In the genomic region with DNA sequence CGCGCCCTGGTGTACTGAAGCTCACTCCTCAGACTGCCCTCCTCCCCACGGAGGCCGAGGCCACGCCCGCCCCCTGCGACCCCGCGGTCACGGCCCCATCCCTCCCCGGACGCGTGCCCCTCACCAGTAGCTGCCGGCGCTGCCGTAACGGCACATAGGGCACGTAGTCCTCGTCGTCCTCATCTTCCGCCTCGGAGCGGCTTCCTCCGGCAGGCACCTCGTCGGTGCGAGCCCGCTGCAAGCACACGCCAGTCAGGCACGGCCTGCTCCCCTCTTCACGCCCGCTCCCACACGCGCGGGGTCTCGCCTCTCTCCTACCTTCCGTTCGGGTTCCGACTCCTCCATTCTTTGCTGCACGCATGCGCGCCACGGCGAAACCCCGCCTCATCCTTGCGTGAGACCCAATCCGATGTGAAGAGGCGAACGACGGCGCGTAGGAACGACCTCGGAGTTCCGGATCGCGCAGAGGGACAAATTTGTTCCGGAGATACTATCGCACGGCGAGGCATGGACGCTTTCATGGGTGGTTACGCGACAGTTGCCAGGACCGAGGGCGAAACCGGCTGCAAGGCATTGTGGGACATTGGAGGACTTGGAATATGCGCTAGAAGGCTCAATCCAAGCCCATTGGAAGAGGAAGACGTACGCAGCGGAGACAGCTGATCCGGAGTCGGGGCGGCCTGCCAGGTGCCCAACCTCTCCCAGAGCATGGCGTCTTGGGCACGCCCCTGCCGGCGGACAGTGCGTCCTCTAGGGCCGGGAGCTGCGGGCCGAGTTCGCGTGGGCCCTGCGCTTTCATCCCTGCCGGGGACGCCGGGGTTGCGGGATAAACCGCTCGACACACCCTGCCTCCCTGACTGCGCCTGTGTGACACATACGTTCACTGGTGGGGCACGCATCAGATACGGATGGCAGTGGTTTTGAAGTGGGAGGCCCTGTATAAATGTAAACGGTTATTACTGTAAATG, we compare ENCODE assay signal across 8 cellular contexts. TPM values are rescaled to one million over a fixed set of nuclear protein-coding genes. Genes with fewer than 3 reads are reported as not detected.
DNase-seq lines count a peak whose midpoint lies in the region; ATAC-seq and TF ChIP-seq lines count a peak whose summit lies in the region.

A gene (minus strand): TSS at position 361 of the 968 bp plus-strand sequence. CDS start 16 bp downstream, at position 345.

- DNase-seq in GM12864 (ENCODE audit: low read depth): peak; percentile 87
- peak; percentile 88 for DNase-seq in NCI-H1105 (lab: John Stamatoyannopoulos, UW)
- peak; percentile 97 for DNase-seq in activated naive CD8-positive, alpha-beta T cell treated with anti-CD3 and anti-CD28 coated beads, Interleukin-2, amount 10 ng/mL, durations not matched to agents 7 days and 5 days
- DNase-seq in glutamatergic neuron: peak; percentile 97
- peak; percentile 100 for DNase-seq in osteoblast (ENCODE audit: insufficient read length, low spot score, missing footprints)
- peak; percentile 94 for DNase-seq in thoracic aorta (ENCODE audit: low spot score)

- peak within 1 kb of the TSS; percentile 90 for H3K27ac Mint-ChIP-seq in activated naive CD8-positive, alpha-beta T cell treated with anti-CD3 and anti-CD28 coated beads, Interleukin-2, amount 10 ng/mL, durations not matched to agents 7 days and 5 days
- peak within 1 kb of the TSS; percentile 92 for H3K27ac Mint-ChIP-seq in glutamatergic neuron (ENCODE audit: unreplicated experiment)

- H3K27me3 ChIP-seq in SU-DHL-6 (ENCODE audit: low read length): no peaks in the 10 kb centered on the region
- no peaks in the 10 kb centered on the region for H3K27me3 ChIP-seq in osteoblast (ENCODE audit: insufficient read depth, low read length)
- H3K27me3 ChIP-seq in thoracic aorta (replicated peaks; ENCODE audit: insufficient read depth): no peaks in the 10 kb centered on the region

- no peaks in the 10 kb centered on the region for H3K9me3 Mint-ChIP-seq in activated naive CD8-positive, alpha-beta T cell treated with anti-CD3 and anti-CD28 coated beads, Interleukin-2, amount 10 ng/mL, durations not matched to agents 7 days and 5 days
- peaks cover 20% of the 10 kb centered on the region for H3K9me3 Mint-ChIP-seq in glutamatergic neuron (ENCODE audit: unreplicated experiment)

- ATAC-seq in HG02623 (IDR thresholded peaks at IDR 0.05; ENCODE audit: unreplicated experiment) (peak; percentile 80), thoracic aorta (ENCODE audit: insufficient number of reproducible peaks, low FRiP score, low read depth) (peak; percentile 86)
- ATAC-seq in activated naive CD8-positive, alpha-beta T cell treated with anti-CD3 and anti-CD28 coated beads, Interleukin-2, amount 10 ng/mL, durations not matched to agents 7 days and 5 days (ENCODE audit: low read depth): peak; percentile 91

- peak within 1 kb of the TSS; percentile 99 for H3K4me3 Mint-ChIP-seq in activated naive CD8-positive, alpha-beta T cell treated with anti-CD3 and anti-CD28 coated beads, Interleukin-2, amount 10 ng/mL, durations not matched to agents 7 days and 5 days
- H3K4me3 Mint-ChIP-seq in glutamatergic neuron (ENCODE audit: unreplicated experiment): peak within 1 kb of the TSS; percentile 99

- H3K9me3 ChIP-seq in SU-DHL-6 (ENCODE audit: insufficient read depth, low read length) (no peaks in the 10 kb centered on the region), osteoblast (ENCODE audit: low read depth, low read length) (no peaks in the 10 kb centered on the region), thoracic aorta (no peaks in the 10 kb centered on the region)

- H3K27me3 Mint-ChIP-seq in activated naive CD8-positive, alpha-beta T cell treated with anti-CD3 and anti-CD28 coated beads, Interleukin-2, amount 10 ng/mL, durations not matched to agents 7 days and 5 days: no peaks in the 10 kb centered on the region
- H3K27me3 Mint-ChIP-seq in glutamatergic neuron (ENCODE audit: unreplicated experiment): peaks cover 20% of the 10 kb centered on the region

- peak within 1 kb of the TSS; percentile 39 for H3K27ac ChIP-seq in SU-DHL-6 (ENCODE audit: low read depth, low read length)
- H3K27ac ChIP-seq in osteoblast (ENCODE audit: low read depth, low read length): peak within 1 kb of the TSS; percentile 89
- H3K27ac ChIP-seq in thoracic aorta: peak within 1 kb of the TSS; percentile 64 to 78

- H4K20me1 ChIP-seq in SU-DHL-6 (ENCODE audit: low read depth, low read length) (no peaks in the 10 kb centered on the region), osteoblast (ENCODE audit: insufficient read depth, low read length) (peaks cover 19% of the 10 kb centered on the region)

- no peaks in the 10 kb centered on the region for H3K9me2 ChIP-seq in SU-DHL-6 (replicated peaks; ENCODE audit: insufficient read depth, low read length)

- peaks cover 41% of the 10 kb centered on the region for H3K4me1 Mint-ChIP-seq in activated naive CD8-positive, alpha-beta T cell treated with anti-CD3 and anti-CD28 coated beads, Interleukin-2, amount 10 ng/mL, durations not matched to agents 7 days and 5 days
- H3K4me1 Mint-ChIP-seq in glutamatergic neuron (ENCODE audit: low read depth, unreplicated experiment): peaks cover 12% of the 10 kb centered on the region

- H3K4me3 ChIP-seq in GM12864 (ENCODE audit: low read depth, low read length) (peak within 1 kb of the TSS; percentile 86), SU-DHL-6 (ENCODE audit: insufficient read depth, low read length, poor library complexity, severe bottlenecking) (peak within 1 kb of the TSS; percentile 95), osteoblast (ENCODE audit: insufficient read depth, low read length) (peak within 1 kb of the TSS; percentile 100), thoracic aorta (peak within 1 kb of the TSS; percentile 88)

- H2AFZ ChIP-seq in SU-DHL-6 (ENCODE audit: low read depth, low read length, severe bottlenecking): peak within 1 kb of the TSS; percentile 63
- peak within 1 kb of the TSS; percentile 90 for H2AFZ ChIP-seq in osteoblast (ENCODE audit: low read length)

- peaks cover 15% of the 10 kb centered on the region for H3K4me1 ChIP-seq in osteoblast (ENCODE audit: insufficient read depth, low read length)
- peaks cover 10 to 14% of the 10 kb centered on the region in 2 donors for H3K4me1 ChIP-seq in thoracic aorta (ENCODE audit: control insufficient read depth in 1 of 2, low read depth in 2 of 2)

- H3F3A ChIP-seq in SU-DHL-6 (ENCODE audit: insufficient read depth): no peaks in the 10 kb centered on the region

- H3K36me3 ChIP-seq in SU-DHL-6 (ENCODE audit: low read length) (0 out of 2 replicates have a peak, but pooled peaks cover 5% of the 10 kb centered on the region), osteoblast (ENCODE audit: insufficient read depth, low read length) (peaks cover 58% of the 10 kb centered on the region), thoracic aorta (peaks cover 56% of the 10 kb centered on the region)

- H3K79me2 ChIP-seq in SU-DHL-6 (ENCODE audit: insufficient read depth, low read length) (peaks cover 23% of the 10 kb centered on the region), osteoblast (ENCODE audit: insufficient read depth, low read length) (peaks cover 45% of the 10 kb centered on the region)

- TF ChIP-seq CTCF in GM12864 (IDR thresholded peaks at IDR 0.05; ENCODE audit: low read depth, low read length, missing control alignments): no peak
- TF ChIP-seq CTCF in SU-DHL-6 (IDR thresholded peaks at IDR 0.05; ENCODE audit: insufficient read depth, low read length, poor library complexity, severe bottlenecking): no peak
- TF ChIP-seq CTCF in glutamatergic neuron (IDR thresholded peaks at IDR 0.05; ENCODE audit: partially characterized antibody, unreplicated experiment): no peak
- no peak for TF ChIP-seq CTCF in osteoblast (IDR thresholded peaks at IDR 0.05; ENCODE audit: extremely low read depth, low read depth, low read length)
- no peak for TF ChIP-seq CTCF in thoracic aorta (IDR thresholded peaks at IDR 0.05)

- H3K4me2 ChIP-seq in SU-DHL-6 (ENCODE audit: low read depth, low read length, poor library complexity, severe bottlenecking) (peak within 1 kb of the TSS; percentile 87), osteoblast (ENCODE audit: insufficient read depth, low read length) (peak within 1 kb of the TSS; percentile 99)

- POLR2A ChIA-PET in activated naive CD8-positive, alpha-beta T cell treated with anti-CD3 and anti-CD28 coated beads, Interleukin-2, amount 10 ng/mL, durations not matched to agents 7 days and 5 days (lab: Charles Lee): interaction anchor here (1.3 to 2.8 kb wide), 4 partner anchors 20 to 75 kb away, joined by 3 to 13 read pairs (median 4); a partner anchor contains a TSS

- H3K36me3 Mint-ChIP-seq in activated naive CD8-positive, alpha-beta T cell treated with anti-CD3 and anti-CD28 coated beads, Interleukin-2, amount 10 ng/mL, durations not matched to agents 7 days and 5 days: peaks cover 40% of the 10 kb centered on the region
- peaks cover 4% of the 10 kb centered on the region for H3K36me3 Mint-ChIP-seq in glutamatergic neuron (ENCODE audit: unreplicated experiment)

- peak within 1 kb of the TSS; percentile 89 for H3K9ac ChIP-seq in SU-DHL-6 (ENCODE audit: low read length)

RNA-seq across cellular contexts. Expression of the gene that starts here (rescaled TPM):
- total RNA-seq in activated naive CD8-positive, alpha-beta T cell treated with anti-CD3 and anti-CD28 coated beads, Interleukin-2, amount 10 ng/mL, durations not matched to agents 7 days and 5 days: 100 to 1,000 TPM; 132 to 135 TPM
- 125 TPM for total RNA-seq in glutamatergic neuron (ENCODE audit: unreplicated experiment)
- total RNA-seq in osteoblast: 49.5 and 68.4 TPM in 2 replicates
- 100 to 1,000 TPM in 1 of 2 donors, 10 to 100 TPM in 1; 53.7 to 138 TPM for total RNA-seq in thoracic aorta

Comparison
In these comparisons a context has a peak if more than half of its experiments do, and no peak if none do; other contexts are left out.
1. Peak in every context shown above with its lines: DNase-seq, ATAC-seq, H3K4me3 ChIP-seq and H3K27ac ChIP-seq.
2. H3K27ac ChIP-seq: peak in every context shown above with its lines; median percentile 89 in osteoblast; 71 in thoracic aorta; 39 in SU-DHL-6.